Comparison of ENCODE assay signal across 9 cellular contexts in genomic region chr1:54220004-54220811, GRCh38.
DNase-seq lines count a peak whose midpoint lies in the region; ATAC-seq and TF ChIP-seq lines count a peak whose summit lies in the region.
"Had no signal": no experiment of that assay in that cellular context is flagged by ENCODE, and none has a peak within 500 bp of the region (broad histone marks: within the 10 kb centered on the region; RNA-seq: fewer than 3 reads in every experiment).

No MANE protein-coding gene starts in this region.

- no peaks in the 10 kb centered on the region for H3K9me3 ChIP-seq in subcutaneous abdominal adipose tissue (ENCODE audit: control insufficient read depth in 5 of 5, low read length in 5 of 5)

- H3K27ac ChIP-seq in subcutaneous abdominal adipose tissue (ENCODE audit: low read depth, low read length), result peak overlapping the region; percentile 71
- H3K27ac ChIP-seq: KMS-11 had no signal

- peaks cover 3 to 30% (median 27%) of the 10 kb centered on the region in 5 donors for H3K4me1 ChIP-seq in subcutaneous abdominal adipose tissue (ENCODE audit: control insufficient read depth in 5 of 5, insufficient read depth in 5 of 5, low read length in 5 of 5)

- TF ChIP-seq CTCF in astrocyte of the spinal cord (IDR thresholded peaks at IDR 0.05; ENCODE audit: low read depth, low read length), result no peak

- in situ Hi-C loops in astrocyte of the spinal cord (cut with HindIII; ENCODE audit: low sequenced_read_pairs), result no loop called here

- H3K4me3 ChIP-seq in astrocyte of the spinal cord (ENCODE audit: low read depth, low read length), result no peak overlapping the region
- H3K4me3 ChIP-seq in subcutaneous abdominal adipose tissue (ENCODE audit: low read depth in 1 of 5, low read length in 5 of 5), result peak overlapping the region; percentile 6 to 60 (median 50)

- H3K27me3 ChIP-seq in subcutaneous abdominal adipose tissue (ENCODE audit: control insufficient read depth in 5 of 5, insufficient read depth in 4 of 5, low read length in 5 of 5), result no peaks in the 10 kb centered on the region

- ATAC-seq in GM18861 (IDR thresholded peaks at IDR 0.05; ENCODE audit: unreplicated experiment), result no peak

- H3K9ac ChIP-seq in subcutaneous abdominal adipose tissue (ENCODE audit: low read length in 5 of 5), result peak overlapping the region in 3 of 5 donors; percentile 10 to 23 (median 21)
- H3K9ac ChIP-seq: KMS-11 had no signal

- peak; percentile 59 for DNase-seq in DMS53 (lab: John Stamatoyannopoulos, UW)
- DNase-seq in DMS53 treated with DMSO at 0.1 percent for 48 hours (lab: John Stamatoyannopoulos, UW; ENCODE audit: unreplicated experiment), result no peak
- DNase-seq in astrocyte of the spinal cord (ENCODE audit: low read depth, low spot score), result peak; percentile 40
- peak; percentile 56 for DNase-seq in left kidney (ENCODE audit: low read depth, low spot score)
- DNase-seq in NAMALWA (ENCODE audit: low spot score), result no peak
- DNase-seq in germinal center (ENCODE audit: low spot score), result no peak

- H3K36me3 ChIP-seq in subcutaneous abdominal adipose tissue (ENCODE audit: control insufficient read depth in 5 of 5, insufficient read depth in 5 of 5, low read length in 5 of 5), result peaks cover 0 to 40% (median 40%) of the 10 kb centered on the region in 5 donors

Comparison
In these comparisons a context has a peak if more than half of its experiments do, and no peak if none do; other contexts are left out.
1. DNase-seq: peak in DMS53 (single experiment), astrocyte of the spinal cord (single experiment) and left kidney (single experiment); none in DMS53 treated with DMSO at 0.1 percent for 48 hours (single experiment), NAMALWA (single experiment) and germinal center (single experiment).